10 cellular contexts compared by ENCODE assay signal in the genomic region with DNA sequence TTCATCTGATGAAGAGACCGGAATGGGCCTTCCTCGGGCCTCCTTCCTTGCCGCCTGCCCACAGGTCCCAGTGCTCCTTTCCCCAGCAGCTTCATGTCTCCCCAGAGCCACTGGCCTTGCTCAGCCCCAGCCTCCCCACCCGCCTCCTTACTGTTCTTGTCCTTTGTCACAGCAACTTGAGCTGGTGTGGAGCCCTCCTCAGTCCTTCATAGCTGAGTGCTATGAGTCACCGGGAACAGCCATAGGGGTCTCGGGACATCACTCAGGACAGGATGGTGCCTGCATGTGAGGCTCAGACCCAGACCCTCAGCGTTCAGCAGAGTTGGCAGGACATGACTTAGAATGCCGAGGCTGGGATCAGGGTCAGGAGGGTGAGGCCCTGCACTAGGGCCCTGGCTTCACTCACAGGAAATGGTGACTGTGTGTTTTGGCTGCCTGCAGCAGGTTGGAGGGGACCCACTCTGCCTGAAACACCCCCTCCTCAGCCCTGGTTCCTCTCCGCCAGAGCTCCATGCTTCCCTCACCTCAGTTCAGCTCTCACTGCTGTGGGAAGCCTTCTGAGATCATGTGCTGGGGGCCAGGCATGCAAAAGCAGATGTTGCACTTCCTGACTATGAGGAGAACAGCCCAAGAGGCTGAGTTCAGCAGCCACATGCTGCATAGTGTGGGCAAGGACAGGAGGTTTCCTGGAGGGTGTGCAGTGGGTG. TPM values are rescaled to one million over a fixed set of nuclear protein-coding genes. Genes with fewer than 3 reads are reported as not detected.
DNase-seq lines count a peak whose midpoint lies in the region; ATAC-seq and TF ChIP-seq lines count a peak whose summit lies in the region.
"Had no signal": no experiment of that assay in that cellular context is flagged by ENCODE, and none has a peak within 500 bp of the region (broad histone marks: within the 10 kb centered on the region; RNA-seq: fewer than 3 reads in every experiment).

No MANE protein-coding gene starts in this region.

- peak; percentile 69 for ATAC-seq in DND-41 (ENCODE audit: insufficient read depth, low read depth)
- ATAC-seq in activated CD8-positive, alpha-beta T cell treated with anti-CD3 and anti-CD28 coated beads, Interleukin-2, amount 10 ng/mL, durations not matched to agents 7 days and 5 days = peak; percentile 35

- H3K79me2 ChIP-seq in DND-41 (ENCODE audit: insufficient read depth, low read length) (no peaks in the 10 kb centered on the region), GM23248 (ENCODE audit: insufficient read depth) (peaks cover 10% of the 10 kb centered on the region; the same call in 1 of the 2 replicates), mammary epithelial cell (ENCODE audit: insufficient read depth, low read length) (no peaks in the 10 kb centered on the region)

- H3K27me3 Mint-ChIP-seq in activated CD8-positive, alpha-beta T cell treated with anti-CD3 and anti-CD28 coated beads, Interleukin-2, amount 10 ng/mL, durations not matched to agents 7 days and 5 days (ENCODE audit: low read depth) = no peaks in the 10 kb centered on the region

- H3K9me3 ChIP-seq in DND-41 (ENCODE audit: insufficient read depth, low read length, severe bottlenecking) = no peaks in the 10 kb centered on the region
- no peaks in the 10 kb centered on the region for H3K9me3 ChIP-seq in GM23248 (ENCODE audit: low read depth)
- no peaks in the 10 kb centered on the region for H3K9me3 ChIP-seq in mammary epithelial cell (replicated peaks; ENCODE audit: insufficient read depth, low read length)

- peaks cover 14% of the 10 kb centered on the region for H3K4me1 Mint-ChIP-seq in activated CD8-positive, alpha-beta T cell treated with anti-CD3 and anti-CD28 coated beads, Interleukin-2, amount 10 ng/mL, durations not matched to agents 7 days and 5 days (ENCODE audit: low read depth)

- H3K4me1 ChIP-seq in DND-41 (ENCODE audit: insufficient read depth, low read length) = peaks cover 9% of the 10 kb centered on the region
- H3K4me1 ChIP-seq in GM23248 (ENCODE audit: insufficient read depth) = peaks cover 15% of the 10 kb centered on the region
- H3K4me1 ChIP-seq in mammary epithelial cell (ENCODE audit: insufficient read depth, low read length) = no peaks in the 10 kb centered on the region

- in situ Hi-C loops in GM23248 (cut with MboI) (loop anchor here (25.0 kb wide), 1 partner anchor 452 kb away; no protein-coding TSS in a partner anchor), mammary epithelial cell (cut with MboI; ENCODE audit: low sequenced_read_pairs in 2 of 2) (loop anchor here (25.0 kb wide), 2 partner anchors 327 to 452 kb away; no protein-coding TSS in a partner anchor)

- H3K36me3 ChIP-seq in DND-41 (ENCODE audit: insufficient read depth, low read length) = peaks cover 42% of the 10 kb centered on the region
- 0 out of 2 replicates have a peak, but pooled peaks cover 3% of the 10 kb centered on the region for H3K36me3 ChIP-seq in GM23248 (ENCODE audit: low read depth)
- no peaks in the 10 kb centered on the region for H3K36me3 ChIP-seq in mammary epithelial cell (ENCODE audit: insufficient read depth, low read length)

- H3K27ac ChIP-seq in DND-41 (ENCODE audit: low read length) (peak overlapping the region; percentile 63), GM23248 (peak overlapping the region; percentile 41; the same call in 1 of the 2 replicates), mammary epithelial cell (ENCODE audit: insufficient read depth, low read depth, low read length) (no peak overlapping the region)

- no peak overlapping the region for H3K4me3 Mint-ChIP-seq in activated CD8-positive, alpha-beta T cell treated with anti-CD3 and anti-CD28 coated beads, Interleukin-2, amount 10 ng/mL, durations not matched to agents 7 days and 5 days

- no TSS peak for BruUV-seq in mammary epithelial cell (replicated peaks; lab: Mats Ljungman, UMichigan)

- no peak overlapping the region for H3K4me3 ChIP-seq in DND-41 (ENCODE audit: low read depth in 1 of 2, low read length in 2 of 2)
- H3K4me3 ChIP-seq in GM23248 = no peak overlapping the region
- H3K4me3 ChIP-seq in mammary epithelial cell (replicated peaks in 1 of 3; ENCODE audit: insufficient read depth in 1 of 3, low read depth in 2 of 3, low read length in 3 of 3) = no peak overlapping the region

- POLR2A ChIA-PET in activated CD8-positive, alpha-beta T cell treated with anti-CD3 and anti-CD28 coated beads, Interleukin-2, amount 10 ng/mL, durations not matched to agents 7 days and 5 days (lab: Charles Lee) = interaction anchor here (0.6 kb wide), 1 partner anchor 447 kb away, joined by 3 read pairs; no protein-coding TSS in a partner anchor

- H3K9me3 Mint-ChIP-seq in activated CD8-positive, alpha-beta T cell treated with anti-CD3 and anti-CD28 coated beads, Interleukin-2, amount 10 ng/mL, durations not matched to agents 7 days and 5 days (ENCODE audit: insufficient read depth) = no peaks in the 10 kb centered on the region

- peaks cover 14% of the 10 kb centered on the region for H3K36me3 Mint-ChIP-seq in activated CD8-positive, alpha-beta T cell treated with anti-CD3 and anti-CD28 coated beads, Interleukin-2, amount 10 ng/mL, durations not matched to agents 7 days and 5 days (ENCODE audit: low read depth)

- H4K20me1 ChIP-seq in DND-41 (ENCODE audit: insufficient read depth, low read length) (peaks cover 3% of the 10 kb centered on the region; the same call in 1 of the 2 replicates), GM23248 (ENCODE audit: insufficient read depth) (no peaks in the 10 kb centered on the region), mammary epithelial cell (ENCODE audit: insufficient read depth, low read length) (no peaks in the 10 kb centered on the region)

- H3K4me2 ChIP-seq in DND-41 (ENCODE audit: insufficient read depth, low read length) (no peak overlapping the region), GM23248 (ENCODE audit: unreplicated experiment) (peak overlapping the region; percentile 6), mammary epithelial cell (ENCODE audit: insufficient read depth, low read depth, low read length) (no peak overlapping the region)

- dilution Hi-C loops in mammary epithelial cell (cut with HindIII; ENCODE audit: low sequenced_read_pairs) = no loop called here

- H3K27ac Mint-ChIP-seq in activated CD8-positive, alpha-beta T cell treated with anti-CD3 and anti-CD28 coated beads, Interleukin-2, amount 10 ng/mL, durations not matched to agents 7 days and 5 days = peak overlapping the region; percentile 78

- no peak overlapping the region for H2AFZ ChIP-seq in DND-41 (ENCODE audit: low read depth, low read length)
- H2AFZ ChIP-seq in GM23248 = no peak overlapping the region
- H2AFZ ChIP-seq in mammary epithelial cell (ENCODE audit: low read depth, low read length) = no peak overlapping the region

- intact Hi-C loops in mammary epithelial cell (cut with micrococcal nuclease) = loop anchor here (5.0 kb wide), 1 partner anchor 442 kb away; no protein-coding TSS in a partner anchor

- WGBS in GM23248 (ENCODE audit: low coverage in 1 of 2, low lambda C conversion rate in 2 of 2, missing lambda C conversion rate in 2 of 2), 2 experiments = 73 to 76% methylated on average over 9 of the region's 9 CpGs
- WGBS in mammary epithelial cell (ENCODE audit: low coverage, missing lambda C conversion rate) = 98% methylated on average over 8 of the region's 9 CpGs

- TF ChIP-seq CTCF in DND-41 (IDR thresholded peaks at IDR 0.05; ENCODE audit: borderline replicate concordance, extremely low read depth, low read length, poor library complexity, severe bottlenecking) (no peak), mammary epithelial cell (conservative IDR thresholded peaks at IDR 0.05 in 1 of 2, IDR thresholded peaks at IDR 0.05 in 1 of 2; ENCODE audit: extremely low read depth in 1 of 2, insufficient read depth in 1 of 2, low read depth in 1 of 2, low read length in 2 of 2) (no peak)

- H3F3A ChIP-seq in GM23248 (ENCODE audit: insufficient read depth) = no peaks in the 10 kb centered on the region

- peak; percentile 21 for DNase-seq in DND-41
- DNase-seq in GM23248 = peak; percentile 67
- peak; percentile 31 for DNase-seq in activated CD8-positive, alpha-beta T cell treated with anti-CD3 and anti-CD28 coated beads, Interleukin-2, amount 10 ng/mL, durations not matched to agents 7 days and 5 days
- DNase-seq in medulla oblongata (ENCODE audit: extremely low spot score) = peak; percentile 76
- no peak for DNase-seq in mammary epithelial cell
- no peak for DNase-seq in SW480 (ENCODE audit: low spot score)
- no peak for DNase-seq in NCI-H128 (lab: John Stamatoyannopoulos, UW; ENCODE audit: unreplicated experiment)
- DNase-seq in cerebellum (ENCODE audit: low spot score) = no peak
- DNase-seq: DMS79 treated with DMSO at 0.1 percent for 48 hours had no signal

- H3K27me3 ChIP-seq in DND-41 (ENCODE audit: insufficient read depth, low read length, poor library complexity) (no peaks in the 10 kb centered on the region), GM23248 (replicated peaks; ENCODE audit: insufficient read depth) (no peaks in the 10 kb centered on the region), mammary epithelial cell (ENCODE audit: insufficient read depth, low read length) (no peaks in the 10 kb centered on the region)

- no peaks in the 10 kb centered on the region for H3K9me2 ChIP-seq in GM23248 (ENCODE audit: insufficient read depth)

- H3K9ac ChIP-seq in DND-41 (ENCODE audit: low read depth, low read length) (no peak overlapping the region), GM23248 (no peak overlapping the region), mammary epithelial cell (ENCODE audit: insufficient read depth, low read length) (no peak overlapping the region)

- CTCF ChIA-PET in activated CD8-positive, alpha-beta T cell treated with anti-CD3 and anti-CD28 coated beads, Interleukin-2, amount 10 ng/mL, durations not matched to agents 7 days and 5 days (lab: Charles Lee) = interaction anchor here (0.6 to 2.2 kb wide), 8 partner anchors 11 to 520 kb away, joined by 3 to 18 read pairs (median 4); no protein-coding TSS in a partner anchor
- CTCF ChIA-PET in mammary epithelial cell (lab: Charles Lee; ENCODE audit: low non-redundant PET) = no interaction called here

RNA-seq across cellular contexts. Expression of a gene that starts 40.7 kb away (rescaled TPM):
- total RNA-seq in GM23248 (2014; rRNA removed; shearing (Covaris generic)) = not detected in 2 replicates
- not detected in 2 replicates for polyA plus RNA-seq in GM23248 (2016; fragmentation: Nextera tagmentation; extraction: Ambion mirVana)
- total RNA-seq in activated CD8-positive, alpha-beta T cell treated with anti-CD3 and anti-CD28 coated beads, Interleukin-2, amount 10 ng/mL, durations not matched to agents 7 days and 5 days = not detected
- total RNA-seq in mammary epithelial cell = not detected
- not detected for polyA plus RNA-seq in mammary epithelial cell
- polyA minus RNA-seq in mammary epithelial cell = not detected
- not detected for total RNA-seq in cerebellum
- total RNA-seq: renal cortical epithelial cell had no signal

Comparison
In these comparisons a context has a peak if more than half of its experiments do, and no peak if none do; other contexts are left out.
1. DNase-seq: peak in DND-41 (single experiment), GM23248 (single experiment), activated CD8-positive, alpha-beta T cell treated with anti-CD3 and anti-CD28 coated beads, Interleukin-2, amount 10 ng/mL, durations not matched to agents 7 days and 5 days (single experiment) and medulla oblongata (single experiment); none in mammary epithelial cell (single experiment), SW480 (single experiment), NCI-H128 (single experiment) and cerebellum (single experiment).